25 cellular contexts compared by ENCODE assay signal in genomic region chr10:108439397-108439796, GRCh38.
DNase-seq lines count a peak whose midpoint lies in the region; ATAC-seq and FAIRE-seq lines count a peak whose summit lies in the region.
"Had no signal": no experiment of that assay in that cellular context is flagged by ENCODE, and none has a peak within 500 bp of the region (broad histone marks: within the 10 kb centered on the region; RNA-seq: fewer than 3 reads in every experiment).

No MANE protein-coding gene starts in this region.

- no peak overlapping the region for H3K4me3 ChIP-seq in skeletal muscle cell (ENCODE audit: low read depth, low read length)
- H3K4me3 ChIP-seq: GM12878, upper lobe of left lung had no signal

- no peak for ATAC-seq in HG02840 (IDR thresholded peaks at IDR 0.05; ENCODE audit: low FRiP score, unreplicated experiment)
- ATAC-seq: activated CD8-positive, alpha-beta memory T cell treated with anti-CD3 and anti-CD28 coated beads, Interleukin-2, amount 10 ng/mL, durations not matched to agents 7 days and 5 days; GM12878; Right ventricle myocardium inferior; sciatic nerve; WTC11 had no signal

- no peak for FAIRE-seq in urothelium cell line (lab: Jason Lieb, UNC)
- FAIRE-seq: astrocyte, GM12878, islet of Langerhans had no signal

- DNase-seq in HCEC 1CT (peak; percentile 18), amniotic epithelial cell (ENCODE audit: low read depth) (peak; percentile 61), foreskin melanocyte (peak; percentile 27), skeletal muscle cell (ENCODE audit: low read depth) (peak; percentile 42), NCI-H2029 (lab: John Stamatoyannopoulos, UW) (no peak), DMS 273 treated with DMSO at 0.1 percent for 48 hours (lab: John Stamatoyannopoulos, UW) (no peak), urothelium cell line (ENCODE audit: low spot score) (no peak)
- DNase-seq: activated CD4-positive, alpha-beta T cell treated with anti-CD3 and anti-CD28 coated beads, Interleukin-2, amount 50 U/mL, for 1 hour; activated CD8-positive, alpha-beta memory T cell treated with anti-CD3 and anti-CD28 coated beads, Interleukin-2, amount 10 ng/mL, durations not matched to agents 7 days and 5 days; cerebellar nuclear complex; COR-L47; DND-41; effector CD4-positive, alpha-beta T cell; NCI-H187; NCI-H226; NCI-H82; T-helper 9 cell; upper lobe of left lung had no signal

Comparison
In these comparisons a context has a peak if more than half of its experiments do, and no peak if none do; other contexts are left out.
1. DNase-seq: peak in HCEC 1CT (single experiment), amniotic epithelial cell (single experiment), foreskin melanocyte (single experiment) and skeletal muscle cell (single experiment); none in NCI-H2029 (single experiment), DMS 273 treated with DMSO at 0.1 percent for 48 hours (single experiment) and urothelium cell line (single experiment).